11 cellular contexts compared by ENCODE assay signal in the genomic region with DNA sequence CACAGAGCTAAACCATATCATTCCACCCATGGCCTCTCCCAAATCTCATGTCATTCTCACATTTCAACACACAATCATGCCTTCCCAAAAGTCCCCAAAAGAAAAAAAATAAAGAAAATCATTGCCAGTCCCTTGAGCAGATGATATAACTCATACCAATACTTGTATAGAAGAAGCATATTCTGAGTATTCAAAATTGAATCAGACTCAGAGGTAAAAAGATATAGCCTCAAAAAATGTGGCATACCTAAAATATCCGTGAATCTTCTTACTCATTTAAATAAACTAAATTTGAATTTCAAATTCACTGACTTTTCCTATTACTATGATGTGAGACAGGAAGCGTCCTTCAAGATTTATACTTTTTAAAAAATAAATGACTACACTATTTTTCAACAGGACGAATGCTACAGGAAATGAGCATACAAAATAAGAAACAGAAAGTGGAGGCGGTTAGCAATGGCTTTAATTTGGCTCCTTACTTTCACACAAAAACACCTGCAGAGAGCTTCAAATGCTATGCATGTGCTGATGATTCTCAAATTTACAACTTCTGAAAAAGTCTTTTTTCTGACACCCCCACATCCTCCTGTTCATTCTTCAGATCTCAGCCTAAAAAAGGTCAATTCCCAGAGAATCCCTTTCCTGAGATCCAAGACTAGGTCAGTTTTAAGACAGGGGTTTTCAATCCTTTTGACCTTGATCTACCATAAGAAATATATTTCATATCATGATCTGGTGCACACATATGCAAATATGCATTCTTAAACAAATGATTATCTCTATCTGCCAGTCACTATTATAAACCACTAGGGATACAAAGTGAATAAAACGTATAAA. TPM values are rescaled to one million over a fixed set of nuclear protein-coding genes. Genes with fewer than 3 reads are reported as not detected.
DNase-seq lines count a peak whose midpoint lies in the region; ATAC-seq and TF ChIP-seq lines count a peak whose summit lies in the region.
"Had no signal": no experiment of that assay in that cellular context is flagged by ENCODE, and none has a peak within 500 bp of the region (broad histone marks: within the 10 kb centered on the region; RNA-seq: fewer than 3 reads in every experiment).

No MANE protein-coding gene starts in this region.

- H3K27ac Mint-ChIP-seq in natural killer cell treated with Interleukin-12 subunit alpha and Interleukin-12 subunit beta and Interleukin-15 and Interleukin-18, amount 100 ng/mL, for 72 hours, result peak overlapping the region; percentile 40 to 68
- no peak overlapping the region for H3K27ac Mint-ChIP-seq in Calu3 (ENCODE audit: unreplicated experiment)
- H3K27ac Mint-ChIP-seq: brain had no signal

- no peaks in the 10 kb centered on the region for H3K9me3 Mint-ChIP-seq in natural killer cell treated with Interleukin-12 subunit alpha and Interleukin-12 subunit beta and Interleukin-15 and Interleukin-18, amount 100 ng/mL, for 72 hours
- H3K9me3 Mint-ChIP-seq in Calu3 (ENCODE audit: low read depth, unreplicated experiment), result no peaks in the 10 kb centered on the region
- H3K9me3 Mint-ChIP-seq: brain had no signal

- no peaks in the 10 kb centered on the region for H3K36me3 ChIP-seq in SK-N-SH (replicated peaks in 1 of 2; ENCODE audit: control insufficient read depth in 1 of 2, insufficient read depth in 2 of 2, low read length in 1 of 2)
- H3K36me3 ChIP-seq in HUES48 (ENCODE audit: control insufficient read depth, insufficient read depth, low read length), result no peaks in the 10 kb centered on the region

- no peak for TF ChIP-seq EP300 in SK-N-SH (IDR thresholded peaks at IDR 0.05; ENCODE audit: borderline replicate concordance in 1 of 2, low read depth in 1 of 2, low read length in 1 of 2)

- CTCF ChIA-PET in SK-N-SH (lab: Yijun Ruan, JAX) (no interaction called here), Calu3 (lab: Charles Lee) (no interaction called here)

- H3K9ac ChIP-seq in SK-N-SH, result no peak overlapping the region
- no peak overlapping the region for H3K9ac ChIP-seq in HUES48 (ENCODE audit: low read depth, low read length)

- TF ChIP-seq RAD21 in SK-N-SH (IDR thresholded peaks at IDR 0.05; ENCODE audit: low read length), result no peak

- 87% methylated on average over 5 of the region's 5 CpGs for WGBS in SK-N-SH (ENCODE audit: low lambda C conversion rate)

- no peaks in the 10 kb centered on the region for H3K27me3 Mint-ChIP-seq in natural killer cell treated with Interleukin-12 subunit alpha and Interleukin-12 subunit beta and Interleukin-15 and Interleukin-18, amount 100 ng/mL, for 72 hours
- no peaks in the 10 kb centered on the region for H3K27me3 Mint-ChIP-seq in Calu3 (ENCODE audit: unreplicated experiment)
- H3K27me3 Mint-ChIP-seq: brain had no signal

- intact Hi-C loops in Calu3 (cut with micrococcal nuclease; ENCODE audit: unreplicated experiment), result no loop called here

- H4K20me1 ChIP-seq in SK-N-SH (ENCODE audit: insufficient read depth), result no peaks in the 10 kb centered on the region

- no peak overlapping the region for H3K4me2 ChIP-seq in SK-N-SH

- H3K79me2 ChIP-seq in SK-N-SH (ENCODE audit: insufficient read depth), result no peaks in the 10 kb centered on the region

- no peak for TF ChIP-seq CTCF in SK-N-SH (IDR thresholded peaks at IDR 0.05)
- no peak for TF ChIP-seq CTCF in Calu3 (IDR thresholded peaks at IDR 0.05; ENCODE audit: unreplicated experiment)

- peak overlapping the region; percentile 38 for H3K4me3 Mint-ChIP-seq in natural killer cell treated with Interleukin-12 subunit alpha and Interleukin-12 subunit beta and Interleukin-15 and Interleukin-18, amount 100 ng/mL, for 72 hours
- H3K4me3 Mint-ChIP-seq in Calu3 (ENCODE audit: low read depth, unreplicated experiment), result no peak overlapping the region
- H3K4me3 Mint-ChIP-seq: brain had no signal

- H3K4me3 ChIP-seq in SK-N-SH (ENCODE audit: low read depth in 2 of 2, low read length in 1 of 2) (no peak overlapping the region), HUES48 (ENCODE audit: low read depth, low read length) (no peak overlapping the region)

- DNase-seq in SK-N-SH (no peak), LoVo (ENCODE audit: low spot score) (no peak), Calu3 (no peak), NCI-H187 treated with DMSO at 0.1 percent for 48 hours (lab: John Stamatoyannopoulos, UW) (no peak)
- no peak for DNase-seq in natural killer cell treated with Interleukin-12 subunit alpha and Interleukin-12 subunit beta and Interleukin-15 and Interleukin-18, amount 100 ng/mL, for 72 hours (ENCODE audit: low spot score)
- DNase-seq: SHP77 treated with DMSO at 0.1 percent for 48 hours had no signal

- H3F3A ChIP-seq in SK-N-SH (replicated peaks; ENCODE audit: insufficient read depth), result peaks cover 7% of the 10 kb centered on the region

- H3K27ac ChIP-seq in SK-N-SH (ENCODE audit: low read depth in 2 of 2, low read length in 1 of 2), result no peak overlapping the region
- peak overlapping the region; percentile 87 for H3K27ac ChIP-seq in HUES48 (ENCODE audit: low read depth, low read length)
- H3K27ac ChIP-seq: 22Rv1 had no signal

- BruUV-seq in Calu3 (replicated peaks; lab: Mats Ljungman, UMichigan), result no TSS peak

- H3K9me3 ChIP-seq in SK-N-SH, result no peaks in the 10 kb centered on the region
- no peaks in the 10 kb centered on the region for H3K9me3 ChIP-seq in HUES48 (ENCODE audit: control insufficient read depth, insufficient read depth, low read length)

- no peaks in the 10 kb centered on the region for H3K27me3 ChIP-seq in SK-N-SH (ENCODE audit: insufficient read depth)
- H3K27me3 ChIP-seq in HUES48 (ENCODE audit: control insufficient read depth, insufficient read depth, low read length), result no peaks in the 10 kb centered on the region

- peaks cover 10 to 20% of the 10 kb centered on the region in 2 donors for H3K4me1 Mint-ChIP-seq in natural killer cell treated with Interleukin-12 subunit alpha and Interleukin-12 subunit beta and Interleukin-15 and Interleukin-18, amount 100 ng/mL, for 72 hours (ENCODE audit: low read depth in 2 of 2)
- peaks cover 8% of the 10 kb centered on the region for H3K4me1 Mint-ChIP-seq in Calu3 (ENCODE audit: low read depth, unreplicated experiment)
- H3K4me1 Mint-ChIP-seq: brain had no signal

- H2AFZ ChIP-seq in SK-N-SH (ENCODE audit: low read depth), result peak overlapping the region; percentile 46; the same call in 1 of the 2 replicates

- no peak for ATAC-seq in SK-N-SH treated with all-trans-retinoic acid at 6 μM for 48 hours
- peak; percentile 83 for ATAC-seq in HG02571 (IDR thresholded peaks at IDR 0.05; ENCODE audit: unreplicated experiment)
- peak in 1 of 2 donors; percentile 62 for ATAC-seq in natural killer cell treated with Interleukin-12 subunit alpha and Interleukin-12 subunit beta and Interleukin-15 and Interleukin-18, amount 100 ng/mL, for 72 hours

- no peaks in the 10 kb centered on the region for H3K9me2 ChIP-seq in SK-N-SH

- H3K36me3 Mint-ChIP-seq in natural killer cell treated with Interleukin-12 subunit alpha and Interleukin-12 subunit beta and Interleukin-15 and Interleukin-18, amount 100 ng/mL, for 72 hours, result no peaks in the 10 kb centered on the region
- no peaks in the 10 kb centered on the region for H3K36me3 Mint-ChIP-seq in Calu3 (ENCODE audit: insufficient read depth, unreplicated experiment)
- H3K36me3 Mint-ChIP-seq: brain had no signal

- POLR2A ChIA-PET in SK-N-SH (lab: Yijun Ruan, JAX), result no interaction called here

- H3K4me1 ChIP-seq in SK-N-SH (ENCODE audit: control insufficient read depth in 1 of 2, insufficient read depth in 2 of 2, low read depth in 1 of 2, low read length in 1 of 2), result peaks cover 0 to 4% of the 10 kb centered on the region in 2 experiments; a peak in 1 of 4 replicates
- H3K4me1 ChIP-seq in HUES48 (ENCODE audit: control insufficient read depth, insufficient read depth, low read length), result peaks cover 24% of the 10 kb centered on the region

TF ChIP-seq in SK-N-SH, 30 proteins besides CTCF, POLR2A, EP300 and RAD21:
- TF ChIP-seq EZH2phosphoT487 (IDR thresholded peaks at IDR 0.05; ENCODE audit: borderline replicate concordance, low read depth), result no peak

TF ChIP-seq in SK-N-SH treated with all-trans-retinoic acid at 6 μM for 48 hours, 23 proteins besides CTCF, POLR2A, EP300 and RAD21 (continues in another document):
- TF ChIP-seq CSDC2 (CRISPR knock-in tag; IDR thresholded peaks at IDR 0.05) (no peak), TCF4 (CRISPR knock-in tag; IDR thresholded peaks at IDR 0.05; ENCODE audit: borderline replicate concordance) (no peak), ZNF8 (CRISPR knock-in tag; IDR thresholded peaks at IDR 0.05) (no peak), ZC3H10 (CRISPR knock-in tag; IDR thresholded peaks at IDR 0.05) (no peak), ZNF70 (CRISPR knock-in tag; IDR thresholded peaks at IDR 0.05) (no peak), TOX (CRISPR knock-in tag; IDR thresholded peaks at IDR 0.05; ENCODE audit: borderline replicate concordance) (no peak), BACH2 (CRISPR knock-in tag; IDR thresholded peaks at IDR 0.05; ENCODE audit: borderline replicate concordance) (no peak)
- TF ChIP-seq, protein P1, sequence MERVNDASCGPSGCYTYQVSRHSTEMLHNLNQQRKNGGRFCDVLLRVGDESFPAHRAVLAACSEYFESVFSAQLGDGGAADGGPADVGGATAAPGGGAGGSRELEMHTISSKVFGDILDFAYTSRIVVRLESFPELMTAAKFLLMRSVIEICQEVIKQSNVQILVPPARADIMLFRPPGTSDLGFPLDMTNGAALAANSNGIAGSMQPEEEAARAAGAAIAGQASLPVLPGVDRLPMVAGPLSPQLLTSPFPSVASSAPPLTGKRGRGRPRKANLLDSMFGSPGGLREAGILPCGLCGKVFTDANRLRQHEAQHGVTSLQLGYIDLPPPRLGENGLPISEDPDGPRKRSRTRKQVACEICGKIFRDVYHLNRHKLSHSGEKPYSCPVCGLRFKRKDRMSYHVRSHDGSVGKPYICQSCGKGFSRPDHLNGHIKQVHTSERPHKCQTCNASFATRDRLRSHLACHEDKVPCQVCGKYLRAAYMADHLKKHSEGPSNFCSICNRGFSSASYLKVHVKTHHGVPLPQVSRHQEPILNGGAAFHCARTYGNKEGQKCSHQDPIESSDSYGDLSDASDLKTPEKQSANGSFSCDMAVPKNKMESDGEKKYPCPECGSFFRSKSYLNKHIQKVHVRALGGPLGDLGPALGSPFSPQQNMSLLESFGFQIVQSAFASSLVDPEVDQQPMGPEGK (CRISPR knock-in tag; IDR thresholded peaks at IDR 0.05; ENCODE audit: borderline replicate concordance), result no peak

RNA-seq across cellular contexts. Expression of gene DMXL1, which starts 39.6 kb away (rescaled TPM):
- polyA plus RNA-seq in SK-N-SH (2012; rRNA removed), result 6.6 and 7.6 TPM in 2 replicates
- polyA plus RNA-seq in SK-N-SH (2012; cell fraction: cytosol; rRNA removed), result 7.4 and 9.5 TPM in 2 replicates
- polyA plus RNA-seq in SK-N-SH (2012; cell fraction: nucleus; rRNA removed), result 6.2 and 14.9 TPM in 2 replicates
- total RNA-seq in natural killer cell treated with Interleukin-12 subunit alpha and Interleukin-12 subunit beta and Interleukin-15 and Interleukin-18, amount 100 ng/mL, for 72 hours, result 10 to 100 TPM; 41.2 to 45.3 TPM
- 43.3 and 46.6 TPM in 2 replicates for total RNA-seq in Calu3 (2022)

RNA-seq across cellular contexts. Expression of gene DTWD2, which starts 42.9 kb away (rescaled TPM):
- polyA plus RNA-seq in SK-N-SH (2012; rRNA removed), result 2.4 and 2.5 TPM in 2 replicates
- polyA plus RNA-seq in SK-N-SH (2012; cell fraction: cytosol; rRNA removed), result 2.6 and 2.7 TPM in 2 replicates
- 3.3 and 7.4 TPM in 2 replicates for polyA plus RNA-seq in SK-N-SH (2012; cell fraction: nucleus; rRNA removed)
- 1 to 10 TPM; 3.3 to 4.9 TPM for total RNA-seq in natural killer cell treated with Interleukin-12 subunit alpha and Interleukin-12 subunit beta and Interleukin-15 and Interleukin-18, amount 100 ng/mL, for 72 hours
- 12.3 and 12.6 TPM in 2 replicates for total RNA-seq in Calu3 (2022)
